Comparison of ENCODE assay signal across 9 cellular contexts in genomic region chr11:130897262-130898182, GRCh38. TPM values are rescaled to one million over a fixed set of nuclear protein-coding genes. Genes with fewer than 3 reads are reported as not detected.
DNase-seq lines count a peak whose midpoint lies in the region; ATAC-seq and TF ChIP-seq lines count a peak whose summit lies in the region.
"Had no signal": no experiment of that assay in that cellular context is flagged by ENCODE, and none has a peak within 500 bp of the region (broad histone marks: within the 10 kb centered on the region; RNA-seq: fewer than 3 reads in every experiment).

No MANE protein-coding gene starts in this region.

- H3K4me2 ChIP-seq in GM23338 = no peak overlapping the region

- H3K27ac ChIP-seq in GM23338 (ENCODE audit: low read depth) (no peak overlapping the region), skeletal muscle tissue (ENCODE audit: low read depth, low read length) (peak overlapping the region; percentile 61), WERI-Rb-1 (no peak overlapping the region)

- no peaks in the 10 kb centered on the region for H3K27me3 Mint-ChIP-seq in GM23338 (ENCODE audit: insufficient read depth, low read depth, poor library complexity)

- no peak overlapping the region for H2AFZ ChIP-seq in GM23338

- in situ Hi-C loops in astrocyte of the spinal cord (cut with HindIII; ENCODE audit: low sequenced_read_pairs) = no loop called here

- peaks cover 16% of the 10 kb centered on the region for H3K4me1 Mint-ChIP-seq in GM23338

- H4K20me1 ChIP-seq in GM23338 (replicated peaks; ENCODE audit: insufficient read depth) = 0 out of 2 replicates have a peak, but pooled peaks cover 10% of the 10 kb centered on the region

- H3K79me2 ChIP-seq in GM23338 (replicated peaks; ENCODE audit: insufficient read depth) = no peaks in the 10 kb centered on the region

- no peak overlapping the region for H3K4me3 ChIP-seq in GM23338
- no peak overlapping the region for H3K4me3 ChIP-seq in astrocyte of the spinal cord (ENCODE audit: low read depth, low read length)
- peak overlapping the region in 1 of 3 donors; percentile 50 for H3K4me3 ChIP-seq in skeletal muscle tissue (ENCODE audit: low read length in 3 of 3)
- H3K4me3 ChIP-seq in WERI-Rb-1 (ENCODE audit: low read depth, low read length) = no peak overlapping the region

- ATAC-seq in GM23338 (no peak), HG03135 (IDR thresholded peaks at IDR 0.05; ENCODE audit: unreplicated experiment) (no peak)

- no peaks in the 10 kb centered on the region for H3K9me3 ChIP-seq in skeletal muscle tissue (ENCODE audit: control insufficient read depth in 3 of 3, low read length in 3 of 3)
- H3K9me3 ChIP-seq in WERI-Rb-1 (ENCODE audit: severe bottlenecking) = no peaks in the 10 kb centered on the region

- peaks cover 7% of the 10 kb centered on the region; the same call in 1 of the 2 replicates for H3K36me3 ChIP-seq in GM23338 (ENCODE audit: insufficient read depth)
- H3K36me3 ChIP-seq in skeletal muscle tissue (ENCODE audit: control insufficient read depth in 3 of 3, insufficient read depth in 3 of 3, low read length in 3 of 3) = peaks cover 14 to 68% (median 61%) of the 10 kb centered on the region in 3 donors
- H3K36me3 ChIP-seq in WERI-Rb-1 = peaks cover 73% of the 10 kb centered on the region

- TF ChIP-seq CTCF in GM23338 (conservative IDR thresholded peaks at IDR 0.05; ENCODE audit: low read depth in 2 of 2) (no peak), astrocyte of the spinal cord (IDR thresholded peaks at IDR 0.05; ENCODE audit: low read depth, low read length) (no peak), WERI-Rb-1 (IDR thresholded peaks at IDR 0.05; ENCODE audit: low read depth, low read length) (no peak)

- H3K9me3 Mint-ChIP-seq in GM23338 = no peaks in the 10 kb centered on the region

- no peak overlapping the region for H3K4me3 Mint-ChIP-seq in GM23338

- peak overlapping the region in 2 of 3 donors; percentile 59 to 71 for H3K9ac ChIP-seq in skeletal muscle tissue (ENCODE audit: low read depth in 1 of 3, low read length in 3 of 3)

- no peaks in the 10 kb centered on the region for H3K9me2 ChIP-seq in GM23338 (ENCODE audit: insufficient read depth)

- DNase-seq in GM23338 (ENCODE audit: low spot score) (no peak), astrocyte of the spinal cord (ENCODE audit: low read depth, low spot score) (peak; percentile 83), iPS-NIHi11 (ENCODE audit: low spot score) (peak; percentile 25), NCI-H1436 treated with DMSO at 0.1 percent for 48 hours (lab: John Stamatoyannopoulos, UW) (no peak), WERI-Rb-1 (no peak), cortex of kidney (lab: John Stamatoyannopoulos, UW) (no peak)
- DNase-seq: activated naive CD4-positive, alpha-beta T cell treated with Interleukin-2 at 50 U/mL for 16 hours had no signal

- H3K27ac Mint-ChIP-seq in GM23338 = peak overlapping the region; percentile 45

- H3K4me1 ChIP-seq in GM23338 (ENCODE audit: insufficient read depth) (peaks cover 7% of the 10 kb centered on the region; the same call in 1 of the 2 replicates), skeletal muscle tissue (ENCODE audit: control insufficient read depth in 3 of 3, insufficient read depth in 3 of 3, low read length in 3 of 3) (peaks cover 23 to 53% (median 39%) of the 10 kb centered on the region in 3 donors)

- peaks cover 44% of the 10 kb centered on the region for H3K36me3 Mint-ChIP-seq in GM23338 (ENCODE audit: low read depth)

- H3F3A ChIP-seq in GM23338 (replicated peaks; ENCODE audit: low read depth) = no peaks in the 10 kb centered on the region

- H3K27me3 ChIP-seq in GM23338 (ENCODE audit: insufficient read depth) = no peaks in the 10 kb centered on the region
- H3K27me3 ChIP-seq in skeletal muscle tissue (ENCODE audit: control insufficient read depth in 3 of 3, insufficient read depth in 3 of 3, low read length in 3 of 3) = no peaks in the 10 kb centered on the region
- no peaks in the 10 kb centered on the region for H3K27me3 ChIP-seq in WERI-Rb-1 (ENCODE audit: insufficient read depth, low read depth, severe bottlenecking)

TF ChIP-seq in GM23338, 12 proteins besides CTCF, POLR2A, EP300 and RAD21 (continues in another document):
- TF ChIP-seq, protein P1, sequence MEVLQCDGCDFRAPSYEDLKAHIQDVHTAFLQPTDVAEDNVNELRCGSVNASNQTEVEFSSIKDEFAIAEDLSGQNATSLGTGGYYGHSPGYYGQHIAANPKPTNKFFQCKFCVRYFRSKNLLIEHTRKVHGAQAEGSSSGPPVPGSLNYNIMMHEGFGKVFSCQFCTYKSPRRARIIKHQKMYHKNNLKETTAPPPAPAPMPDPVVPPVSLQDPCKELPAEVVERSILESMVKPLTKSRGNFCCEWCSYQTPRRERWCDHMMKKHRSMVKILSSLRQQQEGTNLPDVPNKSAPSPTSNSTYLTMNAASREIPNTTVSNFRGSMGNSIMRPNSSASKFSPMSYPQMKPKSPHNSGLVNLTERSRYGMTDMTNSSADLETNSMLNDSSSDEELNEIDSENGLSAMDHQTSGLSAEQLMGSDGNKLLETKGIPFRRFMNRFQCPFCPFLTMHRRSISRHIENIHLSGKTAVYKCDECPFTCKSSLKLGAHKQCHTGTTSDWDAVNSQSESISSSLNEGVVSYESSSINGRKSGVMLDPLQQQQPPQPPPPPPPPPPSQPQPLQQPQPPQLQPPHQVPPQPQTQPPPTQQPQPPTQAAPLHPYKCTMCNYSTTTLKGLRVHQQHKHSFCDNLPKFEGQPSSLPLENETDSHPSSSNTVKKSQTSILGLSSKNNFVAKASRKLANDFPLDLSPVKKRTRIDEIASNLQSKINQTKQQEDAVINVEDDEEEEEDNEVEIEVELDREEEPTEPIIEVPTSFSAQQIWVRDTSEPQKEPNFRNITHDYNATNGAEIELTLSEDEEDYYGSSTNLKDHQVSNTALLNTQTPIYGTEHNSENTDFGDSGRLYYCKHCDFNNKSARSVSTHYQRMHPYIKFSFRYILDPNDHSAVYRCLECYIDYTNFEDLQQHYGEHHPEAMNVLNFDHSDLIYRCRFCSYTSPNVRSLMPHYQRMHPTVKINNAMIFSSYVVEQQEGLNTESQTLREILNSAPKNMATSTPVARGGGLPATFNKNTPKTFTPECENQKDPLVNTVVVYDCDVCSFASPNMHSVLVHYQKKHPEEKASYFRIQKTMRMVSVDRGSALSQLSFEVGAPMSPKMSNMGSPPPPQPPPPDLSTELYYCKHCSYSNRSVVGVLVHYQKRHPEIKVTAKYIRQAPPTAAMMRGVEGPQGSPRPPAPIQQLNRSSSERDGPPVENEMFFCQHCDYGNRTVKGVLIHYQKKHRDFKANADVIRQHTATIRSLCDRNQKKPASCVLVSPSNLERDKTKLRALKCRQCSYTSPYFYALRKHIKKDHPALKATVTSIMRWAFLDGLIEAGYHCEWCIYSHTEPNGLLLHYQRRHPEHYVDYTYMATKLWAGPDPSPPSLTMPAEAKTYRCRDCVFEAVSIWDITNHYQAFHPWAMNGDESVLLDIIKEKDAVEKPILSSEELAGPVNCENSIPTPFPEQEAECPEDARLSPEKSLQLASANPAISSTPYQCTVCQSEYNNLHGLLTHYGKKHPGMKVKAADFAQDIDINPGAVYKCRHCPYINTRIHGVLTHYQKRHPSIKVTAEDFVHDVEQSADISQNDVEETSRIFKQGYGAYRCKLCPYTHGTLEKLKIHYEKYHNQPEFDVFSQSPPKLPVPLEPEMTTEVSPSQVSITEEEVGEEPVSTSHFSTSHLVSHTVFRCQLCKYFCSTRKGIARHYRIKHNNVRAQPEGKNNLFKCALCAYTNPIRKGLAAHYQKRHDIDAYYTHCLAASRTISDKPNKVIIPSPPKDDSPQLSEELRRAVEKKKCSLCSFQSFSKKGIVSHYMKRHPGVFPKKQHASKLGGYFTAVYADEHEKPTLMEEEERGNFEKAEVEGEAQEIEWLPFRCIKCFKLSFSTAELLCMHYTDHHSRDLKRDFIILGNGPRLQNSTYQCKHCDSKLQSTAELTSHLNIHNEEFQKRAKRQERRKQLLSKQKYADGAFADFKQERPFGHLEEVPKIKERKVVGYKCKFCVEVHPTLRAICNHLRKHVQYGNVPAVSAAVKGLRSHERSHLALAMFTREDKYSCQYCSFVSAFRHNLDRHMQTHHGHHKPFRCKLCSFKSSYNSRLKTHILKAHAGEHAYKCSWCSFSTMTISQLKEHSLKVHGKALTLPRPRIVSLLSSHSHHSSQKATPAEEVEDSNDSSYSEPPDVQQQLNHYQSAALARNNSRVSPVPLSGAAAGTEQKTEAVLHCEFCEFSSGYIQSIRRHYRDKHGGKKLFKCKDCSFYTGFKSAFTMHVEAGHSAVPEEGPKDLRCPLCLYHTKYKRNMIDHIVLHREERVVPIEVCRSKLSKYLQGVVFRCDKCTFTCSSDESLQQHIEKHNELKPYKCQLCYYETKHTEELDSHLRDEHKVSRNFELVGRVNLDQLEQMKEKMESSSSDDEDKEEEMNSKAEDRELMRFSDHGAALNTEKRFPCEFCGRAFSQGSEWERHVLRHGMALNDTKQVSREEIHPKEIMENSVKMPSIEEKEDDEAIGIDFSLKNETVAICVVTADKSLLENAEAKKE (CRISPR knock-in tag; IDR thresholded peaks at IDR 0.05) = no peak
- TF ChIP-seq, protein P2, sequence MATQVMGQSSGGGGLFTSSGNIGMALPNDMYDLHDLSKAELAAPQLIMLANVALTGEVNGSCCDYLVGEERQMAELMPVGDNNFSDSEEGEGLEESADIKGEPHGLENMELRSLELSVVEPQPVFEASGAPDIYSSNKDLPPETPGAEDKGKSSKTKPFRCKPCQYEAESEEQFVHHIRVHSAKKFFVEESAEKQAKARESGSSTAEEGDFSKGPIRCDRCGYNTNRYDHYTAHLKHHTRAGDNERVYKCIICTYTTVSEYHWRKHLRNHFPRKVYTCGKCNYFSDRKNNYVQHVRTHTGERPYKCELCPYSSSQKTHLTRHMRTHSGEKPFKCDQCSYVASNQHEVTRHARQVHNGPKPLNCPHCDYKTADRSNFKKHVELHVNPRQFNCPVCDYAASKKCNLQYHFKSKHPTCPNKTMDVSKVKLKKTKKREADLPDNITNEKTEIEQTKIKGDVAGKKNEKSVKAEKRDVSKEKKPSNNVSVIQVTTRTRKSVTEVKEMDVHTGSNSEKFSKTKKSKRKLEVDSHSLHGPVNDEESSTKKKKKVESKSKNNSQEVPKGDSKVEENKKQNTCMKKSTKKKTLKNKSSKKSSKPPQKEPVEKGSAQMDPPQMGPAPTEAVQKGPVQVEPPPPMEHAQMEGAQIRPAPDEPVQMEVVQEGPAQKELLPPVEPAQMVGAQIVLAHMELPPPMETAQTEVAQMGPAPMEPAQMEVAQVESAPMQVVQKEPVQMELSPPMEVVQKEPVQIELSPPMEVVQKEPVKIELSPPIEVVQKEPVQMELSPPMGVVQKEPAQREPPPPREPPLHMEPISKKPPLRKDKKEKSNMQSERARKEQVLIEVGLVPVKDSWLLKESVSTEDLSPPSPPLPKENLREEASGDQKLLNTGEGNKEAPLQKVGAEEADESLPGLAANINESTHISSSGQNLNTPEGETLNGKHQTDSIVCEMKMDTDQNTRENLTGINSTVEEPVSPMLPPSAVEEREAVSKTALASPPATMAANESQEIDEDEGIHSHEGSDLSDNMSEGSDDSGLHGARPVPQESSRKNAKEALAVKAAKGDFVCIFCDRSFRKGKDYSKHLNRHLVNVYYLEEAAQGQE (IDR thresholded peaks at IDR 0.05; ENCODE audit: unreplicated experiment) = no peak
- TF ChIP-seq CREB1 (CRISPR knock-in tag; IDR thresholded peaks at IDR 0.05; ENCODE audit: low read depth) = no peak

RNA-seq across cellular contexts. Expression of gene SNX19, which starts 18.8 kb away (rescaled TPM):
- 29.0 and 30.0 TPM in 2 replicates for total RNA-seq in GM23338 (2014; rRNA removed; shearing (Covaris generic))
- 5.2 and 6.6 TPM in 2 replicates for polyA plus RNA-seq in GM23338 (2016; fragmentation: Nextera tagmentation; extraction: Ambion mirVana)
- 31.3 TPM for total RNA-seq in skeletal muscle tissue

Comparison
In these comparisons a context has a peak if more than half of its experiments do, and no peak if none do; other contexts are left out.
1. DNase-seq: peak in astrocyte of the spinal cord (single experiment) and iPS-NIHi11 (single experiment); none in GM23338 (single experiment), NCI-H1436 treated with DMSO at 0.1 percent for 48 hours (single experiment), WERI-Rb-1 (single experiment) and cortex of kidney (single experiment).